1 cellular context compared by ENCODE assay signal in the genomic region with DNA sequence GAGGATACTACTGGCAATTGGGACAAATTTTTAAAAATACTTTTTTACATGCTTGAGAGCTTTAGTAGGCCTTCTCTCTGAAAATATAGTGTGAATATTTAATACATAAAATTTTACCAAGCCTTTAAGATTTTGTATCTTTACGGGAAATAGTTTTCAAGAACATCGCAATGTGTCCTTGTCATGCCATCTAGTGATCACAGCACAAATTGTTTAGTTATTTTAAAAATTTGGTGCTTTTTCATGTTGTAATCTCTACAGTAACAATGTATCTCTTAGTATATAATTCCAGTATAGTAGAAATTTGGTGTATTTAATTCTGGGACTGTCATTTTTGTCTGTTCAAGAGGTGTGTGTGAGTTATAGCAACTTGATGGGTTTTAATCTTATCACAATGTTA.
TF ChIP-seq lines count a peak whose summit lies in the region.

No MANE protein-coding gene starts in this region.

TF ChIP-seq in A549, 52 proteins besides CTCF, POLR2A, EP300 and RAD21 (continued from another document):
- TF ChIP-seq, protein P1, sequence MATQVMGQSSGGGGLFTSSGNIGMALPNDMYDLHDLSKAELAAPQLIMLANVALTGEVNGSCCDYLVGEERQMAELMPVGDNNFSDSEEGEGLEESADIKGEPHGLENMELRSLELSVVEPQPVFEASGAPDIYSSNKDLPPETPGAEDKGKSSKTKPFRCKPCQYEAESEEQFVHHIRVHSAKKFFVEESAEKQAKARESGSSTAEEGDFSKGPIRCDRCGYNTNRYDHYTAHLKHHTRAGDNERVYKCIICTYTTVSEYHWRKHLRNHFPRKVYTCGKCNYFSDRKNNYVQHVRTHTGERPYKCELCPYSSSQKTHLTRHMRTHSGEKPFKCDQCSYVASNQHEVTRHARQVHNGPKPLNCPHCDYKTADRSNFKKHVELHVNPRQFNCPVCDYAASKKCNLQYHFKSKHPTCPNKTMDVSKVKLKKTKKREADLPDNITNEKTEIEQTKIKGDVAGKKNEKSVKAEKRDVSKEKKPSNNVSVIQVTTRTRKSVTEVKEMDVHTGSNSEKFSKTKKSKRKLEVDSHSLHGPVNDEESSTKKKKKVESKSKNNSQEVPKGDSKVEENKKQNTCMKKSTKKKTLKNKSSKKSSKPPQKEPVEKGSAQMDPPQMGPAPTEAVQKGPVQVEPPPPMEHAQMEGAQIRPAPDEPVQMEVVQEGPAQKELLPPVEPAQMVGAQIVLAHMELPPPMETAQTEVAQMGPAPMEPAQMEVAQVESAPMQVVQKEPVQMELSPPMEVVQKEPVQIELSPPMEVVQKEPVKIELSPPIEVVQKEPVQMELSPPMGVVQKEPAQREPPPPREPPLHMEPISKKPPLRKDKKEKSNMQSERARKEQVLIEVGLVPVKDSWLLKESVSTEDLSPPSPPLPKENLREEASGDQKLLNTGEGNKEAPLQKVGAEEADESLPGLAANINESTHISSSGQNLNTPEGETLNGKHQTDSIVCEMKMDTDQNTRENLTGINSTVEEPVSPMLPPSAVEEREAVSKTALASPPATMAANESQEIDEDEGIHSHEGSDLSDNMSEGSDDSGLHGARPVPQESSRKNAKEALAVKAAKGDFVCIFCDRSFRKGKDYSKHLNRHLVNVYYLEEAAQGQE (IDR thresholded peaks at IDR 0.05), result no peak
- TF ChIP-seq HOXB13 (CRISPR knock-in tag; IDR thresholded peaks at IDR 0.05; ENCODE audit: low read depth) (no peak), BHLHE40 (IDR thresholded peaks at IDR 0.05; ENCODE audit: low read depth, low read length) (no peak), RFX5 (IDR thresholded peaks at IDR 0.05) (no peak), SMC3 (IDR thresholded peaks at IDR 0.05) (no peak), RNF2 (IDR thresholded peaks at IDR 0.05; ENCODE audit: borderline replicate concordance, low read depth) (no peak), NR3C1 (IDR thresholded peaks at IDR 0.05) (no peak), EHF (CRISPR knock-in tag; IDR thresholded peaks at IDR 0.05) (no peak), RARB (CRISPR knock-in tag; IDR thresholded peaks at IDR 0.05) (no peak), CBX2 (IDR thresholded peaks at IDR 0.05; ENCODE audit: borderline replicate concordance, low read depth) (no peak), FOSB (CRISPR knock-in tag; IDR thresholded peaks at IDR 0.05) (no peak), POLR2AphosphoS2 (conservative IDR thresholded peaks at IDR 0.05; ENCODE audit: low read length) (no peak)
- TF ChIP-seq, protein P2, sequence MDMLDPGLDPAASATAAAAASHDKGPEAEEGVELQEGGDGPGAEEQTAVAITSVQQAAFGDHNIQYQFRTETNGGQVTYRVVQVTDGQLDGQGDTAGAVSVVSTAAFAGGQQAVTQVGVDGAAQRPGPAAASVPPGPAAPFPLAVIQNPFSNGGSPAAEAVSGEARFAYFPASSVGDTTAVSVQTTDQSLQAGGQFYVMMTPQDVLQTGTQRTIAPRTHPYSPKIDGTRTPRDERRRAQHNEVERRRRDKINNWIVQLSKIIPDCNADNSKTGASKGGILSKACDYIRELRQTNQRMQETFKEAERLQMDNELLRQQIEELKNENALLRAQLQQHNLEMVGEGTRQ (IDR thresholded peaks at IDR 0.05), result no peak
- TF ChIP-seq, protein P3, sequence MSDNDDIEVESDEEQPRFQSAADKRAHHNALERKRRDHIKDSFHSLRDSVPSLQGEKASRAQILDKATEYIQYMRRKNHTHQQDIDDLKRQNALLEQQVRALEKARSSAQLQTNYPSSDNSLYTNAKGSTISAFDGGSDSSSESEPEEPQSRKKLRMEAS (IDR thresholded peaks at IDR 0.05), result no peak
- TF ChIP-seq, protein P4, sequence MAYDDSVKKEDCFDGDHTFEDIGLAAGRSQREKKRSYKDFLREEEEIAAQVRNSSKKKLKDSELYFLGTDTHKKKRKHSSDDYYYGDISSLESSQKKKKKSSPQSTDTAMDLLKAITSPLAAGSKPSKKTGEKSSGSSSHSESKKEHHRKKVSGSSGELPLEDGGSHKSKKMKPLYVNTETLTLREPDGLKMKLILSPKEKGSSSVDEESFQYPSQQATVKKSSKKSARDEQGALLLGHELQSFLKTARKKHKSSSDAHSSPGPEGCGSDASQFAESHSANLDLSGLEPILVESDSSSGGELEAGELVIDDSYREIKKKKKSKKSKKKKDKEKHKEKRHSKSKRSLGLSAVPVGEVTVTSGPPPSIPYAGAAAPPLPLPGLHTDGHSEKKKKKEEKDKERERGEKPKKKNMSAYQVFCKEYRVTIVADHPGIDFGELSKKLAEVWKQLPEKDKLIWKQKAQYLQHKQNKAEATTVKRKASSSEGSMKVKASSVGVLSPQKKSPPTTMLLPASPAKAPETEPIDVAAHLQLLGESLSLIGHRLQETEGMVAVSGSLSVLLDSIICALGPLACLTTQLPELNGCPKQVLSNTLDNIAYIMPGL (CRISPR knock-in tag; IDR thresholded peaks at IDR 0.05; ENCODE audit: borderline replicate concordance), result no peak
- TF ChIP-seq, protein P5, sequence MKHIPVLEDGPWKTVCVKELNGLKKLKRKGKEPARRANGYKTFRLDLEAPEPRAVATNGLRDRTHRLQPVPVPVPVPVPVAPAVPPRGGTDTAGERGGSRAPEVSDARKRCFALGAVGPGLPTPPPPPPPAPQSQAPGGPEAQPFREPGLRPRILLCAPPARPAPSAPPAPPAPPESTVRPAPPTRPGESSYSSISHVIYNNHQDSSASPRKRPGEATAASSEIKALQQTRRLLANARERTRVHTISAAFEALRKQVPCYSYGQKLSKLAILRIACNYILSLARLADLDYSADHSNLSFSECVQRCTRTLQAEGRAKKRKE (CRISPR knock-in tag; IDR thresholded peaks at IDR 0.05; ENCODE audit: low read depth), result no peak
- TF ChIP-seq, protein P6, sequence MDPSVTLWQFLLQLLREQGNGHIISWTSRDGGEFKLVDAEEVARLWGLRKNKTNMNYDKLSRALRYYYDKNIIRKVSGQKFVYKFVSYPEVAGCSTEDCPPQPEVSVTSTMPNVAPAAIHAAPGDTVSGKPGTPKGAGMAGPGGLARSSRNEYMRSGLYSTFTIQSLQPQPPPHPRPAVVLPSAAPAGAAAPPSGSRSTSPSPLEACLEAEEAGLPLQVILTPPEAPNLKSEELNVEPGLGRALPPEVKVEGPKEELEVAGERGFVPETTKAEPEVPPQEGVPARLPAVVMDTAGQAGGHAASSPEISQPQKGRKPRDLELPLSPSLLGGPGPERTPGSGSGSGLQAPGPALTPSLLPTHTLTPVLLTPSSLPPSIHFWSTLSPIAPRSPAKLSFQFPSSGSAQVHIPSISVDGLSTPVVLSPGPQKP (IDR thresholded peaks at IDR 0.05; ENCODE audit: low read depth, low read length), result no peak
- TF ChIP-seq, protein P7, sequence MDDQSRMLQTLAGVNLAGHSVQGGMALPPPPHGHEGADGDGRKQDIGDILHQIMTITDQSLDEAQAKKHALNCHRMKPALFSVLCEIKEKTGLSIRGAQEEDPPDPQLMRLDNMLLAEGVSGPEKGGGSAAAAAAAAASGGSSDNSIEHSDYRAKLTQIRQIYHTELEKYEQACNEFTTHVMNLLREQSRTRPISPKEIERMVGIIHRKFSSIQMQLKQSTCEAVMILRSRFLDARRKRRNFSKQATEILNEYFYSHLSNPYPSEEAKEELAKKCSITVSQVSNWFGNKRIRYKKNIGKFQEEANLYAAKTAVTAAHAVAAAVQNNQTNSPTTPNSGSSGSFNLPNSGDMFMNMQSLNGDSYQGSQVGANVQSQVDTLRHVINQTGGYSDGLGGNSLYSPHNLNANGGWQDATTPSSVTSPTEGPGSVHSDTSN (IDR thresholded peaks at IDR 0.05), result no peak
- TF ChIP-seq, protein P8, sequence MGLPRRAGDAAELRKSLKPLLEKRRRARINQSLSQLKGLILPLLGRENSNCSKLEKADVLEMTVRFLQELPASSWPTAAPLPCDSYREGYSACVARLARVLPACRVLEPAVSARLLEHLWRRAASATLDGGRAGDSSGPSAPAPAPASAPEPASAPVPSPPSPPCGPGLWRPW (IDR thresholded peaks at IDR 0.05), result no peak
